ENCODE assay signal across 8 cellular contexts in the genomic region with DNA sequence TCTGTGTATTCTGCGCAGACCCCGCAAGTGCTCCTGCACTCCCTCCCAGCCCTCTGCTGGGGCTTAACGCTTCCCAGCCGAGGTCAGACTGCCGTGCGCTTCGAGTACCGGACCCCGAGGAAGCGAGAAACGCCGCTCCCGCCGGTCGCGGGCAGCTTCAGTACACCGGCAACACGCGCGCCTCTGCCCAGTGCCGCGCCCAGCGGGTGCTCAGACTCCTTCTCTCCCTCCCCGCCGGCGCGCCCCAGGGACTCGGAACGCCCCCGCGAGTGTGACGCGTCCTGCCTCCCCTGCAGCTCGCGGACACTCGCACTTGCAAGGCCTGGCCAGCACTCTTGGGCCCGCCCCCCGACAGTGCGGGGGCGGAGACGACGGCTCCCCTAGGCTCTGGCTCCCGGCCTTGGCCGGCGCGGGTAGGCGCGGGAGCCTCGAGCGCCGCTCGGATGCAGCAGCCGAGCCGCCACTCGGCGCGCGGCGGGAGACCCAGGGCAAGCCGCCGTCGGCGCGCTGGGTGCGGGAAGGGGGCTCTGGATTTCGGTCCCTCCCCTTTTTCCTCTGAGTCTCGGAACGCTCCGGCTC. TPM values are rescaled to one million over a fixed set of nuclear protein-coding genes. Genes with fewer than 3 reads are reported as not detected.
A peak's percentile ranks its signal among the peaks of the same experiment; 100 is the strongest.
DNase-seq lines count a peak whose midpoint lies in the region; ATAC-seq and TF ChIP-seq lines count a peak whose summit lies in the region.

A gene with protein sequence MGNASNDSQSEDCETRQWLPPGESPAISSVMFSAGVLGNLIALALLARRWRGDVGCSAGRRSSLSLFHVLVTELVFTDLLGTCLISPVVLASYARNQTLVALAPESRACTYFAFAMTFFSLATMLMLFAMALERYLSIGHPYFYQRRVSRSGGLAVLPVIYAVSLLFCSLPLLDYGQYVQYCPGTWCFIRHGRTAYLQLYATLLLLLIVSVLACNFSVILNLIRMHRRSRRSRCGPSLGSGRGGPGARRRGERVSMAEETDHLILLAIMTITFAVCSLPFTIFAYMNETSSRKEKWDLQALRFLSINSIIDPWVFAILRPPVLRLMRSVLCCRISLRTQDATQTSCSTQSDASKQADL (plus strand): TSS at position 410 of the 579 bp plus-strand sequence. CDS start 237 bp downstream, outside the sequence.

- H3K9me3 ChIP-seq in HAP-1: no peaks in the 10 kb centered on the region
- no peaks in the 10 kb centered on the region for H3K9me3 ChIP-seq in endocrine pancreas (ENCODE audit: control insufficient read depth, low read length)
- H3K9me3 ChIP-seq in mucosa of descending colon: no peaks in the 10 kb centered on the region

- ATAC-seq in mucosa of descending colon: peak; percentile 83
- no peak for ATAC-seq in HG03378 (IDR thresholded peaks at IDR 0.05; ENCODE audit: unreplicated experiment)

- H3K9ac ChIP-seq in endocrine pancreas (ENCODE audit: control insufficient read depth, insufficient read depth, low read length): peak within 1 kb of the TSS; percentile 20

- H3K4me3 ChIP-seq in HAP-1 (peak within 1 kb of the TSS; percentile 11; the same call in 1 of the 2 replicates), endocrine pancreas (ENCODE audit: control insufficient read depth, insufficient read depth, low read length) (no peak within 1 kb of the TSS), mucosa of descending colon (peak within 1 kb of the TSS; percentile 38)

- DNase-seq in EL: peak; percentile 94
- peak in 1 of 2 experiments; percentile 45 for DNase-seq in HAP-1 (ENCODE audit: low spot score in 2 of 2)
- DNase-seq in NCI-H345 treated with DMSO at 0.1 percent for 48 hours (lab: John Stamatoyannopoulos, UW; ENCODE audit: unreplicated experiment): peak; percentile 21
- DNase-seq in mucosa of descending colon: peak; percentile 91 to 94 (median 94)
- peak; percentile 75 to 85 for DNase-seq in stimulated activated CD8-positive, alpha-beta memory T cell treated with anti-CD3 and anti-CD28 coated beads, Interleukin-15, amount 100 ng/mL, for 48 hours (ENCODE audit: low read depth in 2 of 2)

- in situ Hi-C loops in HAP-1 (cut with MboI; ENCODE audit: low sequenced_read_pairs): loop anchor here (25.0 kb wide), 1 partner anchor 498 kb away; no protein-coding TSS in a partner anchor

- TF ChIP-seq CTCF in mucosa of descending colon (IDR thresholded peaks at IDR 0.05): no peak

- intact Hi-C loops in mucosa of descending colon (cut with DNase I, micrococcal nuclease): no loop called here

- CTCF ChIA-PET in activated CD8-positive, alpha-beta memory T cell treated with anti-CD3 and anti-CD28 coated beads for 36 hours (lab: Charles Lee): interaction anchor here (1.8 kb wide), 1 partner anchor 11 kb away, joined by 7 read pairs; no protein-coding TSS in a partner anchor

- POLR2A ChIA-PET in activated CD8-positive, alpha-beta memory T cell treated with anti-CD3 and anti-CD28 coated beads for 36 hours (lab: Charles Lee): interaction anchor here (1.6 to 2.4 kb wide), 4 partner anchors 11 to 90 kb away, joined by 7 to 12 read pairs (median 8); no protein-coding TSS in a partner anchor

- H3K4me1 ChIP-seq in HAP-1 (no peaks in the 10 kb centered on the region), endocrine pancreas (ENCODE audit: control insufficient read depth, insufficient read depth, low read length) (no peaks in the 10 kb centered on the region), mucosa of descending colon (ENCODE audit: low read depth) (peaks cover 10% of the 10 kb centered on the region)

- H3K27me3 ChIP-seq in HAP-1 (ENCODE audit: low read depth): no peaks in the 10 kb centered on the region
- peaks cover 12% of the 10 kb centered on the region for H3K27me3 ChIP-seq in endocrine pancreas (ENCODE audit: control insufficient read depth, insufficient read depth, low read length)

- no peaks in the 10 kb centered on the region for H3K36me3 ChIP-seq in HAP-1 (replicated peaks)
- no peaks in the 10 kb centered on the region for H3K36me3 ChIP-seq in endocrine pancreas (ENCODE audit: control insufficient read depth, insufficient read depth, low read length)
- H3K36me3 ChIP-seq in mucosa of descending colon (ENCODE audit: low read depth): no peaks in the 10 kb centered on the region

RNA-seq across cellular contexts. Expression of the gene that starts here (rescaled TPM):
- 10 to 100 TPM; 45.2 to 49.7 TPM for total RNA-seq in activated CD8-positive, alpha-beta memory T cell treated with anti-CD3 and anti-CD28 coated beads for 36 hours
- total RNA-seq in mucosa of descending colon: 1 to 10 TPM; 3.2 to 8.1 (median 4.1) TPM

Comparison
In these comparisons a context has a peak if more than half of its experiments do, and no peak if none do; other contexts are left out.
1. RNA of the gene that starts here (total RNA-seq): 45.2 to 49.7 TPM in activated CD8-positive, alpha-beta memory T cell treated with anti-CD3 and anti-CD28 coated beads for 36 hours; 3.2 to 8.1 TPM in mucosa of descending colon; every median in the first group is over 4 times any median in the second.